In the genomic region with DNA sequence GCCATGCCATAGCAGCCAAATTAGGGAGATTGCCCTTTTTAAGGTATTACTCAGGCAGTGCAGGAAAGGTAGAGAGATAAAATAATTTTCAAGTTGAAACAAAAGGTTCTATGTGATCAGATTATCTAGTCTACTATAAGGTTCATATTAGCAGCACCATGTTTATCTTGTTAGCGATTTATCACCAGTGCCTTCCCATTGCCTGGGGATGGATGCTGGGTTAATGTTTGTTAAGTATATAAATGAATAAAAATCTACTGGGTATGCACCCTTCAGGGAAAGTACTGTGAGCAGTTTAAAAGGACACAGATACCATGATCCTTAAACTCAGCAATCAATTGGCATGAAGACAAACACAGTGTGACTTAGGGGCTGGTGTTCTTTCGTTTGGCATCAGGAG, we compare ENCODE assay signal across 11 cellular contexts.
"Had no signal": no experiment of that assay in that cellular context is flagged by ENCODE, and none has a peak within 500 bp of the region (broad histone marks: within the 10 kb centered on the region; RNA-seq: fewer than 3 reads in every experiment).

No MANE protein-coding gene starts in this region.

- H3K36me3 ChIP-seq: HAP-1 had no signal

- H3K9me3 ChIP-seq: HAP-1 had no signal

- H3K27ac ChIP-seq: GM23248 had no signal

- DNase-seq: GM23248, GOT3, H7, H9, HCEC 1CT, HFFc6 had no signal

- H3K4me2 ChIP-seq: GM23338 had no signal

- H2AFZ ChIP-seq: GM23248, GM23338 had no signal

- FAIRE-seq: H1, H54 had no signal

- H3K4me3 ChIP-seq: GM23248, GM23338, HAP-1 had no signal

- H3K9ac ChIP-seq: GM23248 had no signal

- ATAC-seq: GM23338, HCT116 had no signal

- H3K4me1 ChIP-seq: HAP-1 had no signal
